1 cellular context compared by ENCODE assay signal in the genomic region with DNA sequence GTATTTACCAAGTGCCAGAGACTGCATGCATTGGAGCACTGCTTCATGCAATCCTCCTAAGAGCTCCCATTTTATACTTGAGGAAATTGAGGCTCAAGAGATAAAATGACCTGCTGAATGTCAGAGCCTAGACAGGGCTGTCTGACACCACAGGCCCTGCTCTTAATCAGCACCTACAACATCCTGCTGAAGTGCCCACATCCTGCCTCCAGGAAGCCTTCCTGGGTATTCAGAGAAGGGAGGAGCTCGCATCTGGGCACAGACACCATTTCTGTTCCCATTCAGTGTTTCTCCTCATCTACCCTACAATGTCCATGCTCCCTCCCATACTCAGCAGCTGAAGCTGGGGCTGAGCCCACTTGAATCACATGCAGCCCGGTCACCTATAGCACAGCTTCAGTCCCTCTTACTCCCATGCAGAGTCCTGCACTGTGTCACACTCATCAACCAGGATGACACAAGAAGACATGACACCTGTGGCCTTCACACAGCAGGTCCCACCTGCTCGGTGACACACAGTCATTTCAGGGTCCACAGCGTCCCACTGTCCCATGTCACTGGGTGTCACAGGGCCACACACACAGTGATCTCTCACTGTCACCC.
TF ChIP-seq lines count a peak whose summit lies in the region.

No MANE protein-coding gene starts in this region.

TF ChIP-seq in H1, 55 proteins besides CTCF, POLR2A, EP300 and RAD21:
- TF ChIP-seq CBX8 (IDR thresholded peaks at IDR 0.05; ENCODE audit: borderline replicate concordance, low read depth, low read length) (no peak), JUN (IDR thresholded peaks at IDR 0.05; ENCODE audit: low read depth, low read length) (no peak), EZH2 (IDR thresholded peaks at IDR 0.05; ENCODE audit: low read depth, low read length, severe bottlenecking) (no peak), EGR1 (IDR thresholded peaks at IDR 0.05; ENCODE audit: borderline replicate concordance, low read depth, low read length) (no peak), ASH2L (IDR thresholded peaks at IDR 0.05; ENCODE audit: low read length) (no peak), KDM4A (IDR thresholded peaks at IDR 0.05; ENCODE audit: low read depth, low read length, severe bottlenecking) (no peak), SP4 (IDR thresholded peaks at IDR 0.05; ENCODE audit: low read length) (no peak), MAFK (IDR thresholded peaks at IDR 0.05; ENCODE audit: low read depth, low read length) (no peak)
TF ChIP-seq in H1: peak in this region for 0.
